Comparison of ENCODE assay signal across 1 cellular context in the genomic region with DNA sequence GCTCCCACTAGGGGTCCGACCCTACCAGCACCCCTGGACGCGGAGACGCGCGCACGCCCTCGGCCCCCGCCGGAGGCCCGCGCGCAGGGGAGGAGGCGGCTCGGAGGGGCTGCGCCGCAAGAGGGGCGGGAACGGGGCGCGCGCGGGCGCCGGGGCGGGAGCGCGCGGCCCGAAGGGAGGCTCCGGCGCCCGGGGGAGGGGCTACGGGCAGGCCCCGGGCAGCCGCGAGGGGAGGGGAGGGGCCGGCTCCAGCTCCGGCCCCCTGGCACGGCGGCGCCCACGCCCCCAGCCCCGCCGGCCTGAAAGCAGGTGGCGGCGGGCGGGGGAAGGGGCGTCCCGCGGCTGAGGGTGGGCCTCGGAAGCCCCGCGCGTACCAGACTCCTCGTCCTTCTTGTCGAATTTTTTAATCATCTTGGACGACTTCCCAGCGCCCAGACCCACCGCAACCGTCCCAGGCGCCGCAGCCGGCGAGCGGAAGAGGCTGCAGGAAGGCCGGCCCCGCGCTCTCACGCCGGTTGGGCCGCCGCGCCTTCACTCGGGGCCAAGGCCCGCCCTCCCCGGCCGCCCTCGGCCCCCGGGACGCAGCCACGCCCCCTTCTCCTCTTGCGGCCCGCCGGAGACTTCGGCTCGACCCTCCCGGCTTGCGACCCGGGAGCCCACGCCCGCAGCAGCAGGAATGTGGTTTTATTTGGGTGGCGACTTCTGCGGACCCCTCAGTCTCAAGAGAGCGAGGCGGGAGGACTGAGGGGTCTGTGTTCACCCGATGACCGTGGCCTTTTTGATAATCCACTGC.
TF ChIP-seq lines count a peak whose summit lies in the region.

A gene with protein sequence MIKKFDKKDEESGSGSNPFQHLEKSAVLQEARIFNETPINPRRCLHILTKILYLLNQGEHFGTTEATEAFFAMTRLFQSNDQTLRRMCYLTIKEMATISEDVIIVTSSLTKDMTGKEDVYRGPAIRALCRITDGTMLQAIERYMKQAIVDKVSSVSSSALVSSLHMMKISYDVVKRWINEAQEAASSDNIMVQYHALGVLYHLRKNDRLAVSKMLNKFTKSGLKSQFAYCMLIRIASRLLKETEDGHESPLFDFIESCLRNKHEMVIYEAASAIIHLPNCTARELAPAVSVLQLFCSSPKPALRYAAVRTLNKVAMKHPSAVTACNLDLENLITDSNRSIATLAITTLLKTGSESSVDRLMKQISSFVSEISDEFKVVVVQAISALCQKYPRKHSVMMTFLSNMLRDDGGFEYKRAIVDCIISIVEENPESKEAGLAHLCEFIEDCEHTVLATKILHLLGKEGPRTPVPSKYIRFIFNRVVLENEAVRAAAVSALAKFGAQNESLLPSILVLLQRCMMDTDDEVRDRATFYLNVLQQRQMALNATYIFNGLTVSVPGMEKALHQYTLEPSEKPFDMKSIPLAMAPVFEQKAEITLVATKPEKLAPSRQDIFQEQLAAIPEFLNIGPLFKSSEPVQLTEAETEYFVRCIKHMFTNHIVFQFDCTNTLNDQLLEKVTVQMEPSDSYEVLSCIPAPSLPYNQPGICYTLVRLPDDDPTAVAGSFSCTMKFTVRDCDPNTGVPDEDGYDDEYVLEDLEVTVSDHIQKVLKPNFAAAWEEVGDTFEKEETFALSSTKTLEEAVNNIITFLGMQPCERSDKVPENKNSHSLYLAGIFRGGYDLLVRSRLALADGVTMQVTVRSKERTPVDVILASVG (minus strand): TSS at position 491 of the 793 bp plus-strand sequence. CDS start 80 bp downstream, at position 411.

TF ChIP-seq in K562, 482 proteins besides CTCF, POLR2A, EP300 and RAD21 (continued from another document and continues in another):
- TF ChIP-seq, protein P1, sequence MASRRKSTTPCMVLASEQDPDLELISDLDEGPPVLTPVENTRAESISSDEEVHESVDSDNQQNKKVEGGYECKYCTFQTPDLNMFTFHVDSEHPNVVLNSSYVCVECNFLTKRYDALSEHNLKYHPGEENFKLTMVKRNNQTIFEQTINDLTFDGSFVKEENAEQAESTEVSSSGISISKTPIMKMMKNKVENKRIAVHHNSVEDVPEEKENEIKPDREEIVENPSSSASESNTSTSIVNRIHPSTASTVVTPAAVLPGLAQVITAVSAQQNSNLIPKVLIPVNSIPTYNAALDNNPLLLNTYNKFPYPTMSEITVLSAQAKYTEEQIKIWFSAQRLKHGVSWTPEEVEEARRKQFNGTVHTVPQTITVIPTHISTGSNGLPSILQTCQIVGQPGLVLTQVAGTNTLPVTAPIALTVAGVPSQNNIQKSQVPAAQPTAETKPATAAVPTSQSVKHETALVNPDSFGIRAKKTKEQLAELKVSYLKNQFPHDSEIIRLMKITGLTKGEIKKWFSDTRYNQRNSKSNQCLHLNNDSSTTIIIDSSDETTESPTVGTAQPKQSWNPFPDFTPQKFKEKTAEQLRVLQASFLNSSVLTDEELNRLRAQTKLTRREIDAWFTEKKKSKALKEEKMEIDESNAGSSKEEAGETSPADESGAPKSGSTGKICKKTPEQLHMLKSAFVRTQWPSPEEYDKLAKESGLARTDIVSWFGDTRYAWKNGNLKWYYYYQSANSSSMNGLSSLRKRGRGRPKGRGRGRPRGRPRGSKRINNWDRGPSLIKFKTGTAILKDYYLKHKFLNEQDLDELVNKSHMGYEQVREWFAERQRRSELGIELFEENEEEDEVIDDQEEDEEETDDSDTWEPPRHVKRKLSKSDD (conservative IDR thresholded peaks at IDR 0.05; ENCODE audit: low read length) = 0 out of 2 replicates have a peak, but pooled peaks have one; percentile 35
- TF ChIP-seq HDAC8 (tag; IDR thresholded peaks at IDR 0.05) (no peak), MEIS2 (IDR thresholded peaks at IDR 0.05; ENCODE audit: partially characterized antibody) (no peak), MAFG (tag; conservative IDR thresholded peaks at IDR 0.05) (no peak), MAFF (IDR thresholded peaks at IDR 0.05; ENCODE audit: low read length) (no peak), NONO (IDR thresholded peaks at IDR 0.05; ENCODE audit: low read depth in 2 of 2, low read length in 1 of 2) (peak; percentile 25 to 78; a peak in 2 of 4 replicates), YY1 (IDR thresholded peaks at IDR 0.05; ENCODE audit: borderline replicate concordance in 1 of 3, control insufficient read depth in 1 of 3, extremely low read depth in 1 of 3, insufficient read depth in 3 of 3, insufficient read length in 1 of 3, insufficient replicate concordance in 2 of 3, low read depth in 1 of 3, low read length in 2 of 3) (peak in 2 of 3 experiments; percentile 23), ZNF644 (tag; IDR thresholded peaks at IDR 0.05; ENCODE audit: low read depth) (no peak), NEUROD1 (IDR thresholded peaks at IDR 0.05; ENCODE audit: borderline replicate concordance, low read depth, low read length, partially characterized antibody) (no peak), NFIX (CRISPR knock-in tag; IDR thresholded peaks at IDR 0.05; ENCODE audit: low read depth) (no peak), ZNF140 (CRISPR knock-in tag; IDR thresholded peaks at IDR 0.05) (no peak), MBD2 (IDR thresholded peaks at IDR 0.05; ENCODE audit: borderline replicate concordance, low read depth) (peak; percentile 66; the same call in 1 of the 2 replicates), ZNF354B (CRISPR knock-in tag; IDR thresholded peaks at IDR 0.05) (no peak), CBX1 (IDR thresholded peaks at IDR 0.05; ENCODE audit: low read depth) (peak; percentile 86; the same call in 1 of the 2 replicates), TOE1 (IDR thresholded peaks at IDR 0.05; ENCODE audit: borderline replicate concordance) (no peak), TOE1 (CRISPR knock-in tag; IDR thresholded peaks at IDR 0.05; ENCODE audit: borderline replicate concordance, low read depth) (no peak), HMG20A (CRISPR knock-in tag; conservative IDR thresholded peaks at IDR 0.05) (0 out of 2 replicates have a peak, but pooled peaks have one; percentile 22), YBX1 (IDR thresholded peaks at IDR 0.05) (no peak), NFATC3 (IDR thresholded peaks at IDR 0.05) (no peak), TSC22D4 (tag; IDR thresholded peaks at IDR 0.05) (no peak), SAFB2 (IDR thresholded peaks at IDR 0.05; ENCODE audit: borderline replicate concordance, low read depth, low read length, severe bottlenecking) (no peak), GATAD2A (IDR thresholded peaks at IDR 0.05) (no peak; the same call in 1 of the 2 replicates), ZFP30 (CRISPR knock-in tag; IDR thresholded peaks at IDR 0.05; ENCODE audit: borderline replicate concordance) (no peak), RCOR1 (IDR thresholded peaks at IDR 0.05; ENCODE audit: borderline replicate concordance in 1 of 2, low read depth in 2 of 2, low read length in 2 of 2) (no peak), ZNF12 (CRISPR knock-in tag; IDR thresholded peaks at IDR 0.05) (no peak), GTF2E2 (tag; IDR thresholded peaks at IDR 0.05) (peak; percentile 80; the same call in 1 of the 2 replicates), CHD4 (IDR thresholded peaks at IDR 0.05; ENCODE audit: insufficient read depth, insufficient replicate concordance, low read depth, low read length, poor library complexity, severe bottlenecking) (no peak)
- TF ChIP-seq, protein P2, sequence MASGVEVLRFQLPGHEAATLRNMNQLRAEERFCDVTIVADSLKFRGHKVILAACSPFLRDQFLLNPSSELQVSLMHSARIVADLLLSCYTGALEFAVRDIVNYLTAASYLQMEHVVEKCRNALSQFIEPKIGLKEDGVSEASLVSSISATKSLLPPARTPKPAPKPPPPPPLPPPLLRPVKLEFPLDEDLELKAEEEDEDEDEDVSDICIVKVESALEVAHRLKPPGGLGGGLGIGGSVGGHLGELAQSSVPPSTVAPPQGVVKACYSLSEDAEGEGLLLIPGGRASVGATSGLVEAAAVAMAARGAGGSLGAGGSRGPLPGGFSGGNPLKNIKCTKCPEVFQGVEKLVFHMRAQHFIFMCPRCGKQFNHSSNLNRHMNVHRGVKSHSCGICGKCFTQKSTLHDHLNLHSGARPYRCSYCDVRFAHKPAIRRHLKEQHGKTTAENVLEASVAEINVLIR (CRISPR knock-in tag; IDR thresholded peaks at IDR 0.05) = no peak
- TF ChIP-seq, protein P3, sequence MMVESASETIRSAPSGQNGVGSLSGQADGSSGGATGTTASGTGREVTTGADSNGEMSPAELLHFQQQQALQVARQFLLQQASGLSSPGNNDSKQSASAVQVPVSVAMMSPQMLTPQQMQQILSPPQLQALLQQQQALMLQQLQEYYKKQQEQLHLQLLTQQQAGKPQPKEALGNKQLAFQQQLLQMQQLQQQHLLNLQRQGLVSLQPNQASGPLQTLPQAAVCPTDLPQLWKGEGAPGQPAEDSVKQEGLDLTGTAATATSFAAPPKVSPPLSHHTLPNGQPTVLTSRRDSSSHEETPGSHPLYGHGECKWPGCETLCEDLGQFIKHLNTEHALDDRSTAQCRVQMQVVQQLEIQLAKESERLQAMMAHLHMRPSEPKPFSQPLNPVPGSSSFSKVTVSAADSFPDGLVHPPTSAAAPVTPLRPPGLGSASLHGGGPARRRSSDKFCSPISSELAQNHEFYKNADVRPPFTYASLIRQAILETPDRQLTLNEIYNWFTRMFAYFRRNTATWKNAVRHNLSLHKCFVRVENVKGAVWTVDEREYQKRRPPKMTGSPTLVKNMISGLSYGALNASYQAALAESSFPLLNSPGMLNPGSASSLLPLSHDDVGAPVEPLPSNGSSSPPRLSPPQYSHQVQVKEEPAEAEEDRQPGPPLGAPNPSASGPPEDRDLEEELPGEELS (CRISPR knock-in tag; IDR thresholded peaks at IDR 0.05; ENCODE audit: borderline replicate concordance) = peak; percentile 55; the same call in 1 of the 2 replicates
- TF ChIP-seq, protein P4, sequence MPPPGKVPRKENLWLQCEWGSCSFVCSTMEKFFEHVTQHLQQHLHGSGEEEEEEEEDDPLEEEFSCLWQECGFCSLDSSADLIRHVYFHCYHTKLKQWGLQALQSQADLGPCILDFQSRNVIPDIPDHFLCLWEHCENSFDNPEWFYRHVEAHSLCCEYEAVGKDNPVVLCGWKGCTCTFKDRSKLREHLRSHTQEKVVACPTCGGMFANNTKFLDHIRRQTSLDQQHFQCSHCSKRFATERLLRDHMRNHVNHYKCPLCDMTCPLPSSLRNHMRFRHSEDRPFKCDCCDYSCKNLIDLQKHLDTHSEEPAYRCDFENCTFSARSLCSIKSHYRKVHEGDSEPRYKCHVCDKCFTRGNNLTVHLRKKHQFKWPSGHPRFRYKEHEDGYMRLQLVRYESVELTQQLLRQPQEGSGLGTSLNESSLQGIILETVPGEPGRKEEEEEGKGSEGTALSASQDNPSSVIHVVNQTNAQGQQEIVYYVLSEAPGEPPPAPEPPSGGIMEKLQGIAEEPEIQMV (tag; conservative IDR thresholded peaks at IDR 0.05; ENCODE audit: low read depth) = no peak
- TF ChIP-seq, protein P5, sequence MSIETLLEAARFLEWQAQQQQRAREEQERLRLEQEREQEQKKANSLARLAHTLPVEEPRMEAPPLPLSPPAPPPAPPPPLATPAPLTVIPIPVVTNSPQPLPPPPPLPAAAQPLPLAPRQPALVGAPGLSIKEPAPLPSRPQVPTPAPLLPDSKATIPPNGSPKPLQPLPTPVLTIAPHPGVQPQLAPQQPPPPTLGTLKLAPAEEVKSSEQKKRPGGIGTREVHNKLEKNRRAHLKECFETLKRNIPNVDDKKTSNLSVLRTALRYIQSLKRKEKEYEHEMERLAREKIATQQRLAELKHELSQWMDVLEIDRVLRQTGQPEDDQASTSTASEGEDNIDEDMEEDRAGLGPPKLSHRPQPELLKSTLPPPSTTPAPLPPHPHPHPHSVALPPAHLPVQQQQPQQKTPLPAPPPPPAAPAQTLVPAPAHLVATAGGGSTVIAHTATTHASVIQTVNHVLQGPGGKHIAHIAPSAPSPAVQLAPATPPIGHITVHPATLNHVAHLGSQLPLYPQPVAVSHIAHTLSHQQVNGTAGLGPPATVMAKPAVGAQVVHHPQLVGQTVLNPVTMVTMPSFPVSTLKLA (conservative IDR thresholded peaks at IDR 0.05) = peak in 1 of 2 experiments; percentile 62; a peak in 2 of 4 replicates
- TF ChIP-seq, protein P6, sequence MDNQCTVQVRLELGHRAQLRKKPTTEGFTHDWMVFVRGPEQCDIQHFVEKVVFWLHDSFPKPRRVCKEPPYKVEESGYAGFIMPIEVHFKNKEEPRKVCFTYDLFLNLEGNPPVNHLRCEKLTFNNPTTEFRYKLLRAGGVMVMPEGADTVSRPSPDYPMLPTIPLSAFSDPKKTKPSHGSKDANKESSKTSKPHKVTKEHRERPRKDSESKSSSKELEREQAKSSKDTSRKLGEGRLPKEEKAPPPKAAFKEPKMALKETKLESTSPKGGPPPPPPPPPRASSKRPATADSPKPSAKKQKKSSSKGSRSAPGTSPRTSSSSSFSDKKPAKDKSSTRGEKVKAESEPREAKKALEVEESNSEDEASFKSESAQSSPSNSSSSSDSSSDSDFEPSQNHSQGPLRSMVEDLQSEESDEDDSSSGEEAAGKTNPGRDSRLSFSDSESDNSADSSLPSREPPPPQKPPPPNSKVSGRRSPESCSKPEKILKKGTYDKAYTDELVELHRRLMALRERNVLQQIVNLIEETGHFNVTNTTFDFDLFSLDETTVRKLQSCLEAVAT (IDR thresholded peaks at IDR 0.05) = no peak
- TF ChIP-seq, protein P7, sequence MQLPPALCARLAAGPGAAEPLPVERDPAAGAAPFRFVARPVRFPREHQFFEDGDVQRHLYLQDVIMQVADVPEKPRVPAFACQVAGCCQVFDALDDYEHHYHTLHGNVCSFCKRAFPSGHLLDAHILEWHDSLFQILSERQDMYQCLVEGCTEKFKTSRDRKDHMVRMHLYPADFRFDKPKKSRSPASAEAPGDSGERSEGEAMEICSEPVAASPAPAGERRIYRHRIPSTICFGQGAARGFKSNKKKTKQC (CRISPR knock-in tag; IDR thresholded peaks at IDR 0.05) = peak; percentile 58; the same call in 1 of the 2 replicates
- TF ChIP-seq, protein P8, sequence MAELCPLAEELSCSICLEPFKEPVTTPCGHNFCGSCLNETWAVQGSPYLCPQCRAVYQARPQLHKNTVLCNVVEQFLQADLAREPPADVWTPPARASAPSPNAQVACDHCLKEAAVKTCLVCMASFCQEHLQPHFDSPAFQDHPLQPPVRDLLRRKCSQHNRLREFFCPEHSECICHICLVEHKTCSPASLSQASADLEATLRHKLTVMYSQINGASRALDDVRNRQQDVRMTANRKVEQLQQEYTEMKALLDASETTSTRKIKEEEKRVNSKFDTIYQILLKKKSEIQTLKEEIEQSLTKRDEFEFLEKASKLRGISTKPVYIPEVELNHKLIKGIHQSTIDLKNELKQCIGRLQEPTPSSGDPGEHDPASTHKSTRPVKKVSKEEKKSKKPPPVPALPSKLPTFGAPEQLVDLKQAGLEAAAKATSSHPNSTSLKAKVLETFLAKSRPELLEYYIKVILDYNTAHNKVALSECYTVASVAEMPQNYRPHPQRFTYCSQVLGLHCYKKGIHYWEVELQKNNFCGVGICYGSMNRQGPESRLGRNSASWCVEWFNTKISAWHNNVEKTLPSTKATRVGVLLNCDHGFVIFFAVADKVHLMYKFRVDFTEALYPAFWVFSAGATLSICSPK (IDR thresholded peaks at IDR 0.05; ENCODE audit: borderline replicate concordance) = no peak
- TF ChIP-seq, protein P9, sequence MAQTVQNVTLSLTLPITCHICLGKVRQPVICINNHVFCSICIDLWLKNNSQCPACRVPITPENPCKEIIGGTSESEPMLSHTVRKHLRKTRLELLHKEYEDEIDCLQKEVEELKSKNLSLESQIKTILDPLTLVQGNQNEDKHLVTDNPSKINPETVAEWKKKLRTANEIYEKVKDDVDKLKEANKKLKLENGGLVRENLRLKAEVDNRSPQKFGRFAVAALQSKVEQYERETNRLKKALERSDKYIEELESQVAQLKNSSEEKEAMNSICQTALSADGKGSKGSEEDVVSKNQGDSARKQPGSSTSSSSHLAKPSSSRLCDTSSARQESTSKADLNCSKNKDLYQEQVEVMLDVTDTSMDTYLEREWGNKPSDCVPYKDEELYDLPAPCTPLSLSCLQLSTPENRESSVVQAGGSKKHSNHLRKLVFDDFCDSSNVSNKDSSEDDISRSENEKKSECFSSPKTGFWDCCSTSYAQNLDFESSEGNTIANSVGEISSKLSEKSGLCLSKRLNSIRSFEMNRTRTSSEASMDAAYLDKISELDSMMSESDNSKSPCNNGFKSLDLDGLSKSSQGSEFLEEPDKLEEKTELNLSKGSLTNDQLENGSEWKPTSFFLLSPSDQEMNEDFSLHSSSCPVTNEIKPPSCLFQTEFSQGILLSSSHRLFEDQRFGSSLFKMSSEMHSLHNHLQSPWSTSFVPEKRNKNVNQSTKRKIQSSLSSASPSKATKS (CRISPR knock-in tag; IDR thresholded peaks at IDR 0.05) = no peak
